In the genomic region with DNA sequence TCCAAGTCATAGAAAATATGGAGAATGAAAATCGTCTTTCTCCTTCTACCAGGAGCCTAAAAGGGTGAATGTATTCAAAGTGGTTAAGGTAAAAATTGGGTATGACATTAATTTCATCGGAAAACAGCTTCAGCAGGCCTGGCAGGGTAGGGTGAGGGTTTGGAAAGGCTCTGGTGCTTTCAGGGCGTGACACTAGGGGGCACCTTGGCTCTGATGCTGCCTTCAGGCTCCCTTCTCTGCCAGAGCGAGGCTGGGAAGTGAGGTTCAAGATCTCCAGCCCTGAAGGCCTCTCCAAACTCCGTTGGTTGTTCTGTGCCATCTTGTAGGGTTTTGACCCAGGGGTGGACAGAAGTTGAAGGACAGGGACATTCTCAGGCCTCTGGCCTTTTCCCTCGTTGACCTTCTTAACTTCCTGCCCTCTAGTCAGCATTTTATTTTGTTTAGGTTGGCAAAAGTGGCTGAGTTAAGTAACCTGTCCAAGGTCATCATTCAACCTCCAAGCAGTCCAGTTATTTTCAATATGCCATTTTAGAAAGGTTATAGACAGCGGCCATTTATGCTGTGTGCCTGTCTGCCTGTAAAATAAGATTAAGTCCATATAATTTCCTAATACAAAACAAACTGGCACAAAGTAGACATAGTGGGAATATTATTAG, we compare ENCODE assay signal across 1 cellular context.
TF ChIP-seq lines count a peak whose summit lies in the region.

No MANE protein-coding gene starts in this region.

TF ChIP-seq in WTC11, 78 proteins besides CTCF, POLR2A, EP300 and RAD21 (continued from another document):
- TF ChIP-seq, protein P1, sequence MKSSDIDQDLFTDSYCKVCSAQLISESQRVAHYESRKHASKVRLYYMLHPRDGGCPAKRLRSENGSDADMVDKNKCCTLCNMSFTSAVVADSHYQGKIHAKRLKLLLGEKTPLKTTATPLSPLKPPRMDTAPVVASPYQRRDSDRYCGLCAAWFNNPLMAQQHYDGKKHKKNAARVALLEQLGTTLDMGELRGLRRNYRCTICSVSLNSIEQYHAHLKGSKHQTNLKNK (CRISPR knock-in tag; IDR thresholded peaks at IDR 0.05): no peak
